ENCODE assay signal across 9 cellular contexts in genomic region chr19:13847900-13848677, GRCh38. TPM values are rescaled to one million over a fixed set of nuclear protein-coding genes. Genes with fewer than 3 reads are reported as not detected.
DNase-seq lines count a peak whose midpoint lies in the region; ATAC-seq and TF ChIP-seq lines count a peak whose summit lies in the region.
"Had no signal": no experiment of that assay in that cellular context is flagged by ENCODE, and none has a peak within 500 bp of the region (broad histone marks: within the 10 kb centered on the region; RNA-seq: fewer than 3 reads in every experiment).

No MANE protein-coding gene starts in this region.

- CTCF ChIA-PET in activated CD4-positive, alpha-beta memory T cell treated with anti-CD3 and anti-CD28 coated beads for 36 hours (lab: Charles Lee): interaction anchor here (1.2 to 4.6 kb wide), 5 partner anchors 9 to 289 kb away, joined by 3 to 39 read pairs (median 4); partner anchors contain the start of gene ASF1B

- H3K9me3 Mint-ChIP-seq in H9: no peaks in the 10 kb centered on the region; a peak in 1 of 5 replicates
- no peaks in the 10 kb centered on the region for H3K9me3 Mint-ChIP-seq in activated CD4-positive, alpha-beta memory T cell treated with anti-CD3 and anti-CD28 coated beads for 36 hours

- H3K27me3 Mint-ChIP-seq in H9 (ENCODE audit: low read depth): no peaks in the 10 kb centered on the region
- no peaks in the 10 kb centered on the region for H3K27me3 Mint-ChIP-seq in activated CD4-positive, alpha-beta memory T cell treated with anti-CD3 and anti-CD28 coated beads for 36 hours
- H3K27me3 Mint-ChIP-seq: progenitor cell of endocrine pancreas had no signal

- no peak overlapping the region for H4K5ac ChIP-seq in H9 (ENCODE audit: insufficient read length, low read depth, low read length)

- peak overlapping the region; percentile 4 for H3T11ph ChIP-seq in H9 (ENCODE audit: low read length)

- no CpG with 5 or more reads among the region's 15 CpGs for WGBS in H9 (ENCODE audit: extremely low coverage, insufficient read length, low lambda C conversion rate)
- 27% methylated on average over 15 of the region's 15 CpGs for WGBS in right cardiac atrium

- H3K36me3 Mint-ChIP-seq in H9 (ENCODE audit: insufficient read depth in 1 of 3, low read depth in 3 of 3): no peaks in the 10 kb centered on the region; a peak in 2 of 7 replicates
- no peaks in the 10 kb centered on the region for H3K36me3 Mint-ChIP-seq in activated CD4-positive, alpha-beta memory T cell treated with anti-CD3 and anti-CD28 coated beads for 36 hours

- H2BK120ac ChIP-seq in H9 (ENCODE audit: low read depth, low read length, poor library complexity, severe bottlenecking): peak overlapping the region; percentile 52

- H4K91ac ChIP-seq in H9 (ENCODE audit: insufficient read length, low read depth, low read length): no peak overlapping the region

- H2BK20ac ChIP-seq in H9 (ENCODE audit: low read depth, low read length, poor library complexity, severe bottlenecking): peak overlapping the region; percentile 13

- H3K27me3 ChIP-seq in H9 (ENCODE audit: insufficient read depth, low read length) (no peaks in the 10 kb centered on the region), right cardiac atrium (ENCODE audit: control insufficient read depth, insufficient read depth) (no peaks in the 10 kb centered on the region)

- H3K23me2 ChIP-seq in H9 (ENCODE audit: insufficient read length, low read depth, low read length, poor library complexity, severe bottlenecking): peaks cover 10% of the 10 kb centered on the region

- H3K4ac ChIP-seq in H9 (ENCODE audit: low read depth, low read length): peak overlapping the region; percentile 31; the same call in 1 of the 2 replicates

- peak overlapping the region in 1 of 3 experiments; percentile 22; a peak in 1 of 7 replicates for H3K27ac Mint-ChIP-seq in H9
- peak overlapping the region; percentile 97 for H3K27ac Mint-ChIP-seq in activated CD4-positive, alpha-beta memory T cell treated with anti-CD3 and anti-CD28 coated beads for 36 hours

- H3K79me2 ChIP-seq in H9 (ENCODE audit: insufficient read depth, low read length): no peaks in the 10 kb centered on the region

- ATAC-seq in right cardiac atrium: no peak
- ATAC-seq in GM21723 (IDR thresholded peaks at IDR 0.05; ENCODE audit: unreplicated experiment): no peak

- no peak overlapping the region for H2AK5ac ChIP-seq in H9 (ENCODE audit: insufficient read length, low read length)

- peak overlapping the region; percentile 99 for H3K14ac ChIP-seq in H9 (ENCODE audit: insufficient read depth, low read length)

- DNase-seq in H9 (no peak), right cardiac atrium (no peak), NCI-H1092 treated with DMSO at 0.1 percent for 48 hours (lab: John Stamatoyannopoulos, UW) (no peak), LoVo (ENCODE audit: low spot score) (no peak), iPS-NIHi7 (ENCODE audit: extremely low spot score) (no peak)
- DNase-seq in activated CD4-positive, alpha-beta memory T cell treated with anti-CD3 and anti-CD28 coated beads for 36 hours: no peak

- POLR2A ChIA-PET in activated CD4-positive, alpha-beta memory T cell treated with anti-CD3 and anti-CD28 coated beads for 36 hours (lab: Charles Lee): interaction anchor here (0.6 to 6.6 kb wide), 7 partner anchors 10 to 533 kb away, joined by 3 to 80 read pairs (median 7); partner anchors contain the start of genes ADGRE5, MRI1 and ZSWIM4

- no peaks in the 10 kb centered on the region for H3K79me1 ChIP-seq in H9 (ENCODE audit: insufficient read depth, low read depth, low read length, poor library complexity, severe bottlenecking)

- H3K4me3 ChIP-seq in right cardiac atrium (ENCODE audit: low read length) (no peak overlapping the region), skin epidermis (peak overlapping the region; percentile 31 to 56 (median 45))

- H4K20me1 ChIP-seq in H9 (ENCODE audit: control insufficient read depth, insufficient read depth, insufficient read length): no peaks in the 10 kb centered on the region

- peaks cover 7% of the 10 kb centered on the region; the same call in 1 of the 2 replicates for H3K4me1 ChIP-seq in H9 (ENCODE audit: insufficient read depth, low read length)
- H3K4me1 ChIP-seq in right cardiac atrium (ENCODE audit: control insufficient read depth, insufficient read depth, low read length): peaks cover 15% of the 10 kb centered on the region

- no peak overlapping the region for H2BK15ac ChIP-seq in H9 (ENCODE audit: low read depth, low read length)

- H3K4me1 Mint-ChIP-seq in H9: peaks cover 35 to 48% of the 10 kb centered on the region in 2 experiments
- peaks cover 57% of the 10 kb centered on the region for H3K4me1 Mint-ChIP-seq in activated CD4-positive, alpha-beta memory T cell treated with anti-CD3 and anti-CD28 coated beads for 36 hours (ENCODE audit: low read depth)

- H3K9ac ChIP-seq in H9 (ENCODE audit: extremely low read depth, insufficient read length, low read length): no peak overlapping the region

- H3K18ac ChIP-seq in H9 (ENCODE audit: insufficient read length, low read depth, low read length): peak overlapping the region; percentile 100

- no peak overlapping the region for H2BK12ac ChIP-seq in H9 (ENCODE audit: insufficient read length, low read depth, low read length)

- intact Hi-C loops in activated CD4-positive, alpha-beta memory T cell treated with anti-CD3 and anti-CD28 coated beads for 36 hours (cut with micrococcal nuclease): loop anchor here (1.0 to 10.0 kb wide), 4 partner anchors 9 to 1056 kb away; partner anchors contain the start of genes JUNB and TECR
- intact Hi-C loops in right cardiac atrium (cut with DNase I): no loop called here

- H3K9me3 ChIP-seq in H9 (ENCODE audit: control insufficient read depth, low read depth, low read length): no peaks in the 10 kb centered on the region
- H3K9me3 ChIP-seq in right cardiac atrium (ENCODE audit: control insufficient read depth, low read length): no peaks in the 10 kb centered on the region

- peak overlapping the region; percentile 45 to 53; a peak in 3 of 5 replicates for H3K4me3 Mint-ChIP-seq in H9
- peak overlapping the region; percentile 78 for H3K4me3 Mint-ChIP-seq in activated CD4-positive, alpha-beta memory T cell treated with anti-CD3 and anti-CD28 coated beads for 36 hours

- H2BK5ac ChIP-seq in H9 (ENCODE audit: insufficient read length, low read length): no peak overlapping the region

- TF ChIP-seq CTCF in H9 (conservative IDR thresholded peaks at IDR 0.05): no peak

- no peak overlapping the region for H3K23ac ChIP-seq in H9 (ENCODE audit: insufficient read length, low read depth, low read length)

- H3K4me2 ChIP-seq in H9 (ENCODE audit: insufficient read depth, insufficient read length, low read length): peak overlapping the region; percentile 2

- no peak overlapping the region for H2AFZ ChIP-seq in H9 (ENCODE audit: low read length)

- H4K8ac ChIP-seq in H9 (replicated peaks; ENCODE audit: insufficient read length, low read depth, low read length): no peak overlapping the region

- H3K56ac ChIP-seq in H9 (ENCODE audit: insufficient read length, low read depth, low read length): no peak overlapping the region

- H3K27ac ChIP-seq in H9 (ENCODE audit: insufficient read length, low read depth, low read length) (no peak overlapping the region), right cardiac atrium (ENCODE audit: low read length) (peak overlapping the region; percentile 99), skin epidermis (peak overlapping the region; percentile 97 to 100 (median 100))

RNA-seq across cellular contexts. Expression of gene NANOS3, which starts 28.8 kb away (rescaled TPM):
- total RNA-seq in H9 (2021) (not detected in 2 replicates), right cardiac atrium (1 to 10 TPM in 2 of 4 donors, under 1 TPM in 1, not detected in 1; 0.86 to 2.1 (median 1.4) TPM)
- total RNA-seq in activated CD4-positive, alpha-beta memory T cell treated with anti-CD3 and anti-CD28 coated beads for 36 hours: 1 to 10 TPM; 1.1 to 2.7 TPM
- polyA plus RNA-seq in right cardiac atrium: 1.7 TPM

RNA-seq across cellular contexts. Expression of gene ZSWIM4, which starts 52.8 kb away (rescaled TPM):
- total RNA-seq in H9 (2021) (50.7 and 53.1 TPM in 2 replicates), right cardiac atrium (1 to 10 TPM; 3.4 to 6.4 (median 3.5) TPM)
- 10 to 100 TPM in 1 of 2 experiments, 1 to 10 TPM in 1; 9.2 to 10.2 TPM for total RNA-seq in activated CD4-positive, alpha-beta memory T cell treated with anti-CD3 and anti-CD28 coated beads for 36 hours
- 2.3 TPM for polyA plus RNA-seq in right cardiac atrium

RNA-seq across cellular contexts. Expression of gene BRME1, which starts 57.8 kb away (rescaled TPM):
- total RNA-seq in H9 (2021): 4.7 and 6.7 TPM in 2 replicates
- total RNA-seq in activated CD4-positive, alpha-beta memory T cell treated with anti-CD3 and anti-CD28 coated beads for 36 hours: 1 to 10 TPM; 7.7 to 9.0 TPM
- total RNA-seq in right cardiac atrium: 1 to 10 TPM in 1 of 4 donors, under 1 TPM in 3; 0.40 to 1.2 (median 0.80) TPM
- 0.48 TPM for polyA plus RNA-seq in right cardiac atrium

RNA-seq across cellular contexts. Expression of gene CC2D1A, which starts 57.9 kb away (rescaled TPM):
- 42.7 and 48.5 TPM in 2 replicates for total RNA-seq in H9 (2021)
- 10 to 100 TPM; 25.8 to 31.0 TPM for total RNA-seq in activated CD4-positive, alpha-beta memory T cell treated with anti-CD3 and anti-CD28 coated beads for 36 hours
- total RNA-seq in right cardiac atrium: 10 to 100 TPM; 21.6 to 26.2 (median 22.3) TPM
- 22.9 TPM for polyA plus RNA-seq in right cardiac atrium
